ENCODE assay signal across 20 cellular contexts in genomic region chr18:36516258-36516657, GRCh38.
"Had no signal": no experiment of that assay in that cellular context is flagged by ENCODE, and none has a peak within 500 bp of the region (broad histone marks: within the 10 kb centered on the region; RNA-seq: fewer than 3 reads in every experiment).

No MANE protein-coding gene starts in this region.

- H3K27ac ChIP-seq: RWPE1 had no signal

- DNase-seq: KBM-7; MV-4-11; NCI-H1092; NCI-H1105 treated with DMSO at 0.1 percent for 48 hours; NCI-H1417 treated with DMSO at 0.1 percent for 48 hours; NCI-H146; NCI-H1694 treated with DMSO at 0.1 percent for 48 hours; NCI-H1930; NCI-H2081; NCI-H2107; NCI-H2227 treated with DMSO at 0.1 percent for 48 hours; NCI-H524; NCI-H526 treated with DMSO at 0.1 percent for 48 hours; NCI-H774; NK-92 treated with Interleukin-12 subunit alpha and Interleukin-12 subunit beta, amount 100 ng/mL, for 24 hours; PC-3; SHP77 had no signal

- ATAC-seq: Panc1, PC-3, SK-N-SH treated with all-trans-retinoic acid at 6 μM for 48 hours had no signal
